Comparison of ENCODE assay signal across 10 cellular contexts in genomic region chr6:11459002-11459658, GRCh38.
A peak's percentile ranks its signal among the peaks of the same experiment; 100 is the strongest.
DNase-seq lines count a peak whose midpoint lies in the region; ATAC-seq and TF ChIP-seq lines count a peak whose summit lies in the region.
"Had no signal": no experiment of that assay in that cellular context is flagged by ENCODE, and none has a peak within 500 bp of the region (broad histone marks: within the 10 kb centered on the region; RNA-seq: fewer than 3 reads in every experiment).

No MANE protein-coding gene starts in this region.

- H3K36me3 ChIP-seq in prostate gland: no peaks in the 10 kb centered on the region

- peak; percentile 71 for ATAC-seq in GM18502 (IDR thresholded peaks at IDR 0.05; ENCODE audit: poor library complexity, unreplicated experiment)
- peak; percentile 63 for ATAC-seq in GM19395 (IDR thresholded peaks at IDR 0.05; ENCODE audit: unreplicated experiment)
- peak; percentile 47 for ATAC-seq in HG03064 (IDR thresholded peaks at IDR 0.05; ENCODE audit: low read depth, unreplicated experiment)
- ATAC-seq in left colon: no peak

- no peak overlapping the region for H3K27ac ChIP-seq in prostate gland

- no peaks in the 10 kb centered on the region for H3K4me1 ChIP-seq in prostate gland (replicated peaks)

- peak overlapping the region; percentile 88 for H3K27ac Mint-ChIP-seq in activated T-helper 1 cell treated with anti-CD3 and anti-CD28 coated beads, Interleukin-12 subunit alpha, Interleukin-12 subunit beta, Interleukin-2, Interleukin-4 antibody, amounts not matched to agents 30 ng/mL and 10 ng/mL and 1 ng/mL, durations not matched to agents 14 hours and 24 hours and 36 hours

- no peaks in the 10 kb centered on the region for H3K27me3 ChIP-seq in prostate gland (replicated peaks; ENCODE audit: insufficient read depth)

- no peak for TF ChIP-seq POLR2A in prostate gland (IDR thresholded peaks at IDR 0.05)

- intact Hi-C loops in activated T-helper 1 cell treated with anti-CD3 and anti-CD28 coated beads, Interleukin-12 subunit alpha, Interleukin-12 subunit beta, Interleukin-2, Interleukin-4 antibody, amounts not matched to agents 30 ng/mL and 10 ng/mL and 1 ng/mL, durations not matched to agents 14 hours and 24 hours and 36 hours (cut with micrococcal nuclease): loop anchor here (1.0 kb wide), 2 partner anchors 93 to 184 kb away; no protein-coding TSS in a partner anchor
- intact Hi-C loops in prostate gland (cut with DNase I) (no loop called here), left colon (cut with DNase I, micrococcal nuclease) (no loop called here)

- H3K27me3 Mint-ChIP-seq in activated T-helper 1 cell treated with anti-CD3 and anti-CD28 coated beads, Interleukin-12 subunit alpha, Interleukin-12 subunit beta, Interleukin-2, Interleukin-4 antibody, amounts not matched to agents 30 ng/mL and 10 ng/mL and 1 ng/mL, durations not matched to agents 14 hours and 24 hours and 36 hours (ENCODE audit: insufficient read depth): no peaks in the 10 kb centered on the region

- H3K4me1 Mint-ChIP-seq in activated T-helper 1 cell treated with anti-CD3 and anti-CD28 coated beads, Interleukin-12 subunit alpha, Interleukin-12 subunit beta, Interleukin-2, Interleukin-4 antibody, amounts not matched to agents 30 ng/mL and 10 ng/mL and 1 ng/mL, durations not matched to agents 14 hours and 24 hours and 36 hours (ENCODE audit: low read depth): peaks cover 33% of the 10 kb centered on the region

- 92% methylated on average over 2 of the region's 2 CpGs for WGBS in prostate gland

- H3K9me3 Mint-ChIP-seq in activated T-helper 1 cell treated with anti-CD3 and anti-CD28 coated beads, Interleukin-12 subunit alpha, Interleukin-12 subunit beta, Interleukin-2, Interleukin-4 antibody, amounts not matched to agents 30 ng/mL and 10 ng/mL and 1 ng/mL, durations not matched to agents 14 hours and 24 hours and 36 hours: peaks cover 5% of the 10 kb centered on the region

- peaks cover 2% of the 10 kb centered on the region for H3K36me3 Mint-ChIP-seq in activated T-helper 1 cell treated with anti-CD3 and anti-CD28 coated beads, Interleukin-12 subunit alpha, Interleukin-12 subunit beta, Interleukin-2, Interleukin-4 antibody, amounts not matched to agents 30 ng/mL and 10 ng/mL and 1 ng/mL, durations not matched to agents 14 hours and 24 hours and 36 hours (ENCODE audit: low read depth)

- no peak for DNase-seq in activated T-helper 1 cell treated with anti-CD3 and anti-CD28 coated beads, Interleukin-12 subunit alpha, Interleukin-12 subunit beta, Interleukin-2, Interleukin-4 antibody, amounts not matched to agents 30 ng/mL and 10 ng/mL and 1 ng/mL, durations not matched to agents 14 hours and 24 hours and 36 hours (ENCODE audit: low spot score)
- no peak for DNase-seq in prostate gland (ENCODE audit: low spot score)
- no peak for DNase-seq in 8988T
- no peak for DNase-seq in NOMO-1 (lab: John Stamatoyannopoulos, UW; ENCODE audit: unreplicated experiment in 2 of 2)
- no peak for DNase-seq in left colon
- DNase-seq: activated naive CD4-positive, alpha-beta T cell treated with Interleukin-2 at 50 U/mL for 16 hours; Right ventricle myocardium superior had no signal

- H3K4me3 ChIP-seq in prostate gland: no peak overlapping the region

- H3K4me3 Mint-ChIP-seq in activated T-helper 1 cell treated with anti-CD3 and anti-CD28 coated beads, Interleukin-12 subunit alpha, Interleukin-12 subunit beta, Interleukin-2, Interleukin-4 antibody, amounts not matched to agents 30 ng/mL and 10 ng/mL and 1 ng/mL, durations not matched to agents 14 hours and 24 hours and 36 hours: no peak overlapping the region

- no peaks in the 10 kb centered on the region for H3K9me3 ChIP-seq in prostate gland

- no peak for TF ChIP-seq CTCF in prostate gland (IDR thresholded peaks at IDR 0.05)
